ENCODE assay signal across 10 cellular contexts in the genomic region with DNA sequence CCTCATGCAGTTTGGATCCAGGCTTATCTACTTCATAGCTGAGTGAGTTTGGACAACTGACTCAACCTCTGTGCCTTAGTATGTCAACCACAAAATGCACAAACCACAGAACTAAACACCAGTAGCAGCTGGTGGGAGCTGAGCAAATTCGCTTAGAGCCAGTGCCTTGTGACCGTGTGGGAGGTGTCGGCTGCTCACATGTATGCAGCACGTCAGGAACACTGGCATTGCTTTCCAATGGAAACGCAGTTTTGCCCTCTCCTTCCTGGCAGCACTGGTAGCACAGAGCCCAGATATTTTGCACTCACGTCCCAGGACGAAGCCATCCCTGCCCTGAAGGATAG. TPM values are rescaled to one million over a fixed set of nuclear protein-coding genes. Genes with fewer than 3 reads are reported as not detected.
DNase-seq lines count a peak whose midpoint lies in the region; ATAC-seq and TF ChIP-seq lines count a peak whose summit lies in the region.
"Had no signal": no experiment of that assay in that cellular context is flagged by ENCODE, and none has a peak within 500 bp of the region (broad histone marks: within the 10 kb centered on the region; RNA-seq: fewer than 3 reads in every experiment).

No MANE protein-coding gene starts in this region.

- H3K27me3 ChIP-seq in smooth muscle cell (ENCODE audit: low read depth) = no peaks in the 10 kb centered on the region
- H3K27me3 ChIP-seq: esophagus muscularis mucosa had no signal

- H4K20me1 ChIP-seq in smooth muscle cell (ENCODE audit: low read depth) = peaks cover 5% of the 10 kb centered on the region

- no peak overlapping the region for H3K4me3 ChIP-seq in smooth muscle cell
- H3K4me3 ChIP-seq: esophagus muscularis mucosa had no signal

- H3K4me1 ChIP-seq in smooth muscle cell (ENCODE audit: low read depth) = no peaks in the 10 kb centered on the region
- H3K4me1 ChIP-seq: esophagus muscularis mucosa had no signal

- DNase-seq in GM13977 (ENCODE audit: low spot score) (peak; percentile 50), NCI-H226 (peak; percentile 97), fibroblast of peridontal ligament (ENCODE audit: extremely low read depth) (peak; percentile 79), smooth muscle cell (lab: John Stamatoyannopoulos, UW; ENCODE audit: unreplicated experiment) (no peak), left lobe of liver (ENCODE audit: low spot score) (no peak), cardiac septum (ENCODE audit: low spot score) (no peak), SK-N-DZ (ENCODE audit: low spot score) (no peak)
- DNase-seq: stimulated activated CD4-positive, alpha-beta T cell treated with anti-CD3 and anti-CD28 coated beads, Interleukin-4, amount 100 ng/mL, for 1 hour had no signal

- 40% methylated on average over 7 of the region's 7 CpGs for WGBS in smooth muscle cell (ENCODE audit: low lambda C conversion rate)

- no peak for ATAC-seq in left lobe of liver

- no peak overlapping the region for H3K9ac ChIP-seq in smooth muscle cell (ENCODE audit: low read depth)

- no peak overlapping the region for H3K4me2 ChIP-seq in smooth muscle cell

- no peaks in the 10 kb centered on the region for H3K9me3 ChIP-seq in smooth muscle cell (replicated peaks; ENCODE audit: low read depth)
- H3K9me3 ChIP-seq: esophagus muscularis mucosa had no signal

- no peak overlapping the region for H2AFZ ChIP-seq in smooth muscle cell (ENCODE audit: low read depth)

- H3K27ac ChIP-seq in smooth muscle cell (ENCODE audit: low read depth) = peak overlapping the region; percentile 40
- H3K27ac ChIP-seq: esophagus muscularis mucosa had no signal

- no peak for TF ChIP-seq CTCF in GM13977 (IDR thresholded peaks at IDR 0.05; ENCODE audit: extremely low read depth, insufficient read depth, missing control alignments)
- TF ChIP-seq CTCF in smooth muscle cell (IDR thresholded peaks at IDR 0.05; ENCODE audit: borderline replicate concordance, insufficient read depth, poor library complexity, severe bottlenecking) = no peak

- H3K36me3 ChIP-seq in smooth muscle cell (ENCODE audit: low read depth) = no peaks in the 10 kb centered on the region
- H3K36me3 ChIP-seq: esophagus muscularis mucosa had no signal

- H3F3A ChIP-seq in smooth muscle cell (ENCODE audit: low read depth) = no peaks in the 10 kb centered on the region

- intact Hi-C loops in cardiac septum (cut with DNase I) = no loop called here

- in situ Hi-C loops in GM13977 (cut with MboI; ENCODE audit: low pct_unique_long_range_greater_than_20kb, low sequenced_read_pairs, unreplicated experiment) = no loop called here

- H3K79me2 ChIP-seq in smooth muscle cell (ENCODE audit: low read depth) = no peaks in the 10 kb centered on the region

RNA-seq across cellular contexts. Expression of gene NTN5, which starts 8.3 kb away (rescaled TPM):
- total RNA-seq in smooth muscle cell = not detected in 2 replicates
- polyA plus RNA-seq in smooth muscle cell = 0.22 TPM in 1 of 2 replicates, not detected in the other
- total RNA-seq in left lobe of liver = 0.28 TPM
- total RNA-seq in cardiac septum = not detected
- 0.05 TPM in 1 of 2 replicates, not detected in the other for polyA plus RNA-seq in SK-N-DZ (2014; cell fraction: cytosol; rRNA removed)
- 3.8 TPM in 1 of 2 replicates, not detected in the other for polyA plus RNA-seq in SK-N-DZ (2014; cell fraction: nucleus; rRNA removed)

RNA-seq across cellular contexts. Expression of gene FUT2, which starts 14.7 kb away (rescaled TPM):
- total RNA-seq in smooth muscle cell = 0.27 and 1.1 TPM in 2 replicates
- polyA plus RNA-seq in smooth muscle cell = 0.18 and 0.54 TPM in 2 replicates
- total RNA-seq in left lobe of liver = not detected
- total RNA-seq in cardiac septum = not detected
- not detected in 2 replicates for polyA plus RNA-seq in SK-N-DZ (2014; cell fraction: cytosol; rRNA removed)
- polyA plus RNA-seq in SK-N-DZ (2014; cell fraction: nucleus; rRNA removed) = not detected in 2 replicates
- total RNA-seq: esophagus muscularis mucosa, mononuclear cell had no signal

RNA-seq across cellular contexts. Expression of gene CA11, which starts 35.1 kb away (rescaled TPM):
- total RNA-seq in smooth muscle cell = 0.09 and 1.7 TPM in 2 replicates
- 6.9 and 9.5 TPM in 2 replicates for polyA plus RNA-seq in smooth muscle cell
- 1.7 TPM for total RNA-seq in left lobe of liver
- 6.5 TPM for total RNA-seq in cardiac septum
- 8.2 and 8.8 TPM in 2 replicates for polyA plus RNA-seq in SK-N-DZ (2014; cell fraction: cytosol; rRNA removed)
- polyA plus RNA-seq in SK-N-DZ (2014; cell fraction: nucleus; rRNA removed) = 2.6 and 3.0 TPM in 2 replicates

RNA-seq across cellular contexts. Expression of gene MAMSTR, which starts 38.4 kb away (rescaled TPM):
- 0.22 and 0.58 TPM in 2 replicates for total RNA-seq in smooth muscle cell
- polyA plus RNA-seq in smooth muscle cell = 3.2 and 3.9 TPM in 2 replicates
- total RNA-seq in left lobe of liver = 0.23 TPM
- 3.2 TPM for total RNA-seq in cardiac septum
- 0.36 and 0.48 TPM in 2 replicates for polyA plus RNA-seq in SK-N-DZ (2014; cell fraction: cytosol; rRNA removed)
- polyA plus RNA-seq in SK-N-DZ (2014; cell fraction: nucleus; rRNA removed) = 0.65 and 1.7 TPM in 2 replicates

RNA-seq across cellular contexts. Expression of gene DBP, which starts 43.9 kb away (rescaled TPM):
- 3.5 and 4.5 TPM in 2 replicates for total RNA-seq in smooth muscle cell
- 6.9 and 11.3 TPM in 2 replicates for polyA plus RNA-seq in smooth muscle cell
- total RNA-seq in left lobe of liver = 11.4 TPM
- 4.4 TPM for total RNA-seq in cardiac septum
- polyA plus RNA-seq in SK-N-DZ (2014; cell fraction: cytosol; rRNA removed) = 13.1 and 18.3 TPM in 2 replicates
- 7.2 and 8.8 TPM in 2 replicates for polyA plus RNA-seq in SK-N-DZ (2014; cell fraction: nucleus; rRNA removed)

Comparison
In these comparisons a context has a peak if more than half of its experiments do, and no peak if none do; other contexts are left out.
1. DNase-seq: peak in GM13977 (single experiment), NCI-H226 (single experiment) and fibroblast of peridontal ligament (single experiment); none in smooth muscle cell (single experiment), left lobe of liver (single experiment), cardiac septum (single experiment) and SK-N-DZ (single experiment).